ENCODE assay signal across 9 cellular contexts in the genomic region with DNA sequence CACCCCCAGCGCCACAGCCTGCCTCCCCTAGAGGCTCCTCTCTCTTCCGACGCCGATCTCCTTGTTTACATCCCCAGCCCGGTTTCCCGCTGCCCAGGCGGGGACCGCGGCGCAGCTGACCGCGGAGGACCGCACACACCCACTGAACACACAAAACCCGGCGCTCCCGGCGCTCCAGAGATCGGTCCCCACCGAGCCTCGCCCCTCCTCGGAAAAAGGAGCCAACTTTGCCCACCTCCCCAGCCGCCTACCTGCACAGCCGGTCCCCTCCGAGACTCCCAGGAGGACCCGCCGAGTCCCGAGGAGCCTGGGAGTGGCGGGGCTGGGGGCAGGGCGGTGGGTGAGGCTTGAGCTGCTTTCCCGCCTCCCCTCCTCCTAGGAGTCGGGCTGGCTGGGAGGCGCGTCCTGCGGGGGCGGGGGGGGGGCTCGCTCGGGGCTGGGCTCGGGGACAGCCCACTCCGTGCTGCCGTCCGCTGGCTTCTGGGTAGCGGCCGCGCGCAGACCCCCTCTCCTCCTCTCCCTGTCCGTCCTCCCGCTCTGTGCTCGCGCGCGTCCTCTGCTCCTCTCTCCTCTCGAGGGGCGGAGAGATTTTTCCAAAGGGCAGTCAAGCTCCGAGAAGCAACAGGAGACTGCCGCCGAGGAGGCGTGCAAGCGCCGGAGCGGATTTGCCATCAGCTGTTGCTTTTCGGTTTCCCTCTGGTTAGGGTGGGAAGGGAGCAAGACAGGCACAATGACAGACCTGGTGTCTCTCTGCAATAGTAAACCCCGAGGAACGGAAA. TPM values are rescaled to one million over a fixed set of nuclear protein-coding genes. Genes with fewer than 3 reads are reported as not detected.
DNase-seq lines count a peak whose midpoint lies in the region; ATAC-seq and TF ChIP-seq lines count a peak whose summit lies in the region.
"Had no signal": no experiment of that assay in that cellular context is flagged by ENCODE, and none has a peak within 500 bp of the region (broad histone marks: within the 10 kb centered on the region; RNA-seq: fewer than 3 reads in every experiment).

A gene with protein sequence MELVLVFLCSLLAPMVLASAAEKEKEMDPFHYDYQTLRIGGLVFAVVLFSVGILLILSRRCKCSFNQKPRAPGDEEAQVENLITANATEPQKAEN (minus strand): TSS at position 318 of the 779 bp plus-strand sequence. CDS start 33,882 bp downstream, outside the sequence.

- H3K27ac Mint-ChIP-seq in activated T-cell treated with anti-CD3 and anti-CD28 coated beads, Interleukin-2, amount 50 U/mL, for 72 hours = peak within 1 kb of the TSS; percentile 2
- no peak within 1 kb of the TSS for H3K27ac Mint-ChIP-seq in osteocyte (ENCODE audit: unreplicated experiment)

- no peak for TF ChIP-seq CTCF in cardiac muscle cell (IDR thresholded peaks at IDR 0.05; ENCODE audit: low read depth, low read length)
- TF ChIP-seq CTCF in osteocyte (IDR thresholded peaks at IDR 0.05) = no peak

- H3K36me3 ChIP-seq in BLaER1 (no peaks in the 10 kb centered on the region), cardiac muscle cell (no peaks in the 10 kb centered on the region)

- peak within 1 kb of the TSS; percentile 68 for H3K4me2 ChIP-seq in BLaER1

- peaks cover 40% of the 10 kb centered on the region for H3K4me1 ChIP-seq in BLaER1
- H3K4me1 ChIP-seq in cardiac muscle cell (ENCODE audit: low read depth) = peaks cover 15% of the 10 kb centered on the region

- H3K9me3 Mint-ChIP-seq in activated T-cell treated with anti-CD3 and anti-CD28 coated beads, Interleukin-2, amount 50 U/mL, for 72 hours = no peaks in the 10 kb centered on the region
- no peaks in the 10 kb centered on the region for H3K9me3 Mint-ChIP-seq in osteocyte (ENCODE audit: unreplicated experiment)

- H3K36me3 Mint-ChIP-seq in activated T-cell treated with anti-CD3 and anti-CD28 coated beads, Interleukin-2, amount 50 U/mL, for 72 hours (ENCODE audit: insufficient read depth in 2 of 2) = peaks cover 2 to 3% of the 10 kb centered on the region in 2 donors
- no peaks in the 10 kb centered on the region for H3K36me3 Mint-ChIP-seq in osteocyte (ENCODE audit: unreplicated experiment)

- H3K4me3 Mint-ChIP-seq in activated T-cell treated with anti-CD3 and anti-CD28 coated beads, Interleukin-2, amount 50 U/mL, for 72 hours = peak within 1 kb of the TSS; percentile 90 to 92
- peak within 1 kb of the TSS; percentile 69 for H3K4me3 Mint-ChIP-seq in osteocyte (ENCODE audit: unreplicated experiment)

- H3K4me3 ChIP-seq in BLaER1 = peak within 1 kb of the TSS; percentile 50
- H3K4me3 ChIP-seq in cardiac muscle cell = peak within 1 kb of the TSS; percentile 81

- H3K27me3 ChIP-seq in BLaER1 (peaks cover 72% of the 10 kb centered on the region), cardiac muscle cell (no peaks in the 10 kb centered on the region)

- H3K27me3 Mint-ChIP-seq in activated T-cell treated with anti-CD3 and anti-CD28 coated beads, Interleukin-2, amount 50 U/mL, for 72 hours (ENCODE audit: low read depth) = peaks cover 85% of the 10 kb centered on the region
- H3K27me3 Mint-ChIP-seq in osteocyte (ENCODE audit: unreplicated experiment) = peaks cover 80% of the 10 kb centered on the region

- H3K27ac ChIP-seq in BLaER1 (no peak within 1 kb of the TSS), cardiac muscle cell (peak within 1 kb of the TSS; percentile 43)

- DNase-seq in NCI-H1105 (lab: John Stamatoyannopoulos, UW) (peak; percentile 92), cardiac muscle cell (ENCODE audit: low read depth in 1 of 2, low spot score in 1 of 2) (peak; percentile 40 to 92), osteocyte (ENCODE audit: extremely low spot score, unreplicated experiment) (peak; percentile 77)
- peak; percentile 8 to 21 for DNase-seq in activated T-cell treated with anti-CD3 and anti-CD28 coated beads, Interleukin-2, amount 50 U/mL, for 72 hours
- no peak for DNase-seq in NK-92 treated with Interleukin-12 subunit alpha and Interleukin-12 subunit beta, amount 100 ng/mL, for 24 hours (lab: John Stamatoyannopoulos, UW)

- no peaks in the 10 kb centered on the region for H3K9me3 ChIP-seq in BLaER1
- H3K9me3 ChIP-seq in cardiac muscle cell (ENCODE audit: low read depth) = no peaks in the 10 kb centered on the region

- ATAC-seq in activated T-cell treated with anti-CD3 and anti-CD28 coated beads, Interleukin-2, amount 50 U/mL, for 72 hours (replicated peaks in 1 of 2) = peak; percentile 34 to 61
- ATAC-seq in GM21423 (IDR thresholded peaks at IDR 0.05; ENCODE audit: unreplicated experiment) (no peak), GM21576 (IDR thresholded peaks at IDR 0.05; ENCODE audit: unreplicated experiment) (no peak)

- H4K20me1 ChIP-seq in BLaER1 = no peaks in the 10 kb centered on the region; the same call in 1 of the 2 replicates

- H3K9ac ChIP-seq in BLaER1 = no peak within 1 kb of the TSS

- H3K4me1 Mint-ChIP-seq in activated T-cell treated with anti-CD3 and anti-CD28 coated beads, Interleukin-2, amount 50 U/mL, for 72 hours (ENCODE audit: low read depth) = peaks cover 27% of the 10 kb centered on the region
- H3K4me1 Mint-ChIP-seq in osteocyte (ENCODE audit: unreplicated experiment) = peaks cover 12% of the 10 kb centered on the region

RNA-seq across cellular contexts. Expression of the gene that starts here (rescaled TPM):
- under 1 TPM; 0.17 to 0.25 TPM for total RNA-seq in activated T-cell treated with anti-CD3 and anti-CD28 coated beads, Interleukin-2, amount 50 U/mL, for 72 hours
- total RNA-seq in cardiac muscle cell = 324 and 403 TPM in 2 replicates
- polyA plus RNA-seq in cardiac muscle cell = 310 and 541 TPM in 2 replicates
- 0.99 and 1.7 TPM in 2 replicates for total RNA-seq in osteocyte
- total RNA-seq: bronchial epithelial cell had no signal

Comparison
In these comparisons a context has a peak if more than half of its experiments do, and no peak if none do; other contexts are left out.
1. RNA of the gene that starts here (total RNA-seq): 324 to 403 TPM in cardiac muscle cell; 0.99 to 1.7 TPM in osteocyte and 0.17 to 0.25 TPM in activated T-cell treated with anti-CD3 and anti-CD28 coated beads, Interleukin-2, amount 50 U/mL, for 72 hours; every median in the first group is over 100 times any median in the second.
2. Peak in DNase-seq and ATAC-seq in activated T-cell treated with anti-CD3 and anti-CD28 coated beads, Interleukin-2, amount 50 U/mL, for 72 hours; RNA of the gene not detected or under 1 TPM.